Comparison of ENCODE assay signal across 1 cellular context in the genomic region with DNA sequence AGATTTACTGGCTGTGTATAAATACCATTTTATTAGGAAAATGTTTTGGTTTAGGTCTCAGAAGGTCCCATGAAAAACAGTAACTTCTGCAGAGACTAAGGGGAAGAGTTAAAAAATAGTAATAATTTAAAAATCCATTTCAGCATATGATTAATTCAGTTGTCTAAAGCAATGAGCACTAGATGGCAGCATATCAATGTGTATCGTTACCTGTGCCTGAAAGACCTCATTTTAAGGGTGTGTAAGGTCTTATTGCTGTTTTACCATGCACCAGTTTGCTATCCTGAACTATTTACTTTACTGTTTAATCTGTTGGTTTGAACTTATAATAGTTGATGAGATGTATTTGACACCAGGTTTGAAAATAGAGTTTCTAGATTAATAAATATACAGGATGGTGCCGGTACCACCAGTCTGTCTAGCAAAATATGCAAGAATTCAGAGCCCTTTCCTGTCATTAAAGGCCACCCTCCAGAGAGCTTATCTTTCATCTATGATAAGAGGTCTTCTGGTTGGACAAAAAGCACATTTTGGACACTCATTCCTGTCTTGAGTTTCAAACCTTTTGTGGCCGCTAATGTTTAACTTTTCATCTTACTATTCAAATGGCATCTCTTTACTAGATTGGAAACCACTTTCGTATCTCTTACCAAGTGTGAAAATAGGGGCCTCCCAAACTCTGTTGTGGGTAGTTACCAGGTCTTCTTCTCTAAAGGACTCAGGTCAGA.
TF ChIP-seq lines count a peak whose summit lies in the region.

No MANE protein-coding gene starts in this region.

TF ChIP-seq in endothelial cell of umbilical vein, 7 proteins besides CTCF, POLR2A, EP300 and RAD21 (continued from another document):
- TF ChIP-seq POLR2AphosphoS5 (IDR thresholded peaks at IDR 0.05; ENCODE audit: insufficient read depth, low read depth, low read length), result no peak
